1 cellular context compared by ENCODE assay signal in genomic region chrX:153972368-153973126, GRCh38.
A peak's percentile ranks its signal among the peaks of the same experiment; 100 is the strongest.
TF ChIP-seq lines count a peak whose summit lies in the region.

TMEM187 (plus strand) TSS chrX:153972754; CDS start chrX:153982063, 9,309 bp downstream.

TF ChIP-seq in K562, 482 proteins besides CTCF, POLR2A, EP300 and RAD21 (continued from another document and continues in another):
- no peak for TF ChIP-seq ZBTB34 (CRISPR knock-in tag; IDR thresholded peaks at IDR 0.05)
- no peak for TF ChIP-seq SMARCC2 (IDR thresholded peaks at IDR 0.05; ENCODE audit: low read depth)
- TF ChIP-seq REST (CRISPR knock-in tag; IDR thresholded peaks at IDR 0.05; ENCODE audit: low read depth), result no peak
- TF ChIP-seq POLR2G (IDR thresholded peaks at IDR 0.05; ENCODE audit: low read depth, low read length), result peak; percentile 76
- TF ChIP-seq IRF2 (CRISPR knock-in tag; IDR thresholded peaks at IDR 0.05), result no peak
- TF ChIP-seq ZNF639 (CRISPR knock-in tag; conservative IDR thresholded peaks at IDR 0.05 in 1 of 2, IDR thresholded peaks at IDR 0.05 in 1 of 2), result peak in 1 of 2 experiments; percentile 92; a peak in 2 of 4 replicates
- peak; percentile 58 to 63 for TF ChIP-seq E2F6 (IDR thresholded peaks at IDR 0.05; ENCODE audit: borderline replicate concordance in 1 of 2, extremely low read depth in 1 of 2, insufficient read depth in 1 of 2, insufficient read length in 1 of 2, low read depth in 1 of 2, low read length in 1 of 2, poor library complexity in 1 of 2, severe bottlenecking in 1 of 2)
- TF ChIP-seq YY1 (IDR thresholded peaks at IDR 0.05; ENCODE audit: borderline replicate concordance in 1 of 3, control insufficient read depth in 1 of 3, extremely low read depth in 1 of 3, insufficient read depth in 3 of 3, insufficient read length in 1 of 3, insufficient replicate concordance in 2 of 3, low read depth in 1 of 3, low read length in 2 of 3), result peak in 2 of 3 experiments; percentile 3 to 20
- peak; percentile 49; the same call in 1 of the 2 replicates for TF ChIP-seq ZNF592 (IDR thresholded peaks at IDR 0.05)
- TF ChIP-seq TAF1 (IDR thresholded peaks at IDR 0.05; ENCODE audit: control insufficient read depth, extremely low read depth, insufficient read depth, low read length, severe bottlenecking), result peak; percentile 56
- TF ChIP-seq GTF3C2 (IDR thresholded peaks at IDR 0.05; ENCODE audit: borderline replicate concordance, extremely low read depth, insufficient read length), result no peak
- 0 out of 2 replicates have a peak, but pooled peaks have one; percentile 40 for TF ChIP-seq E2F4 (CRISPR knock-in tag; IDR thresholded peaks at IDR 0.05; ENCODE audit: low read depth)
- TF ChIP-seq CREB1 (IDR thresholded peaks at IDR 0.05), result peak; percentile 78
- peak; percentile 62; the same call in 1 of the 2 replicates for TF ChIP-seq CREB1 (CRISPR knock-in tag; IDR thresholded peaks at IDR 0.05)
- no peak for TF ChIP-seq ETS2 (tag; IDR thresholded peaks at IDR 0.05; ENCODE audit: borderline replicate concordance, poor library complexity, severe bottlenecking)
- no peak for TF ChIP-seq NFIX (CRISPR knock-in tag; IDR thresholded peaks at IDR 0.05; ENCODE audit: low read depth)
- no peak for TF ChIP-seq SREBF2 (CRISPR knock-in tag; IDR thresholded peaks at IDR 0.05)
- peak; percentile 32 for TF ChIP-seq TBP (optimal IDR thresholded peaks at IDR 0.05; ENCODE audit: low read depth, low read length)
- no peak for TF ChIP-seq SOX6 (IDR thresholded peaks at IDR 0.05)
- TF ChIP-seq E2F3 (CRISPR knock-in tag; IDR thresholded peaks at IDR 0.05), result peak; percentile 85
- TF ChIP-seq DACH1 (IDR thresholded peaks at IDR 0.05; ENCODE audit: partially characterized antibody), result no peak
- 0 out of 4 replicates have a peak, but pooled peaks of 1 of the 2 experiments have one; percentile 15 for TF ChIP-seq ZMIZ1 (IDR thresholded peaks at IDR 0.05; ENCODE audit: low read depth in 2 of 2, low read length in 2 of 2)
- TF ChIP-seq CTBP1 (IDR thresholded peaks at IDR 0.05; ENCODE audit: borderline replicate concordance), result peak; percentile 69; the same call in 1 of the 2 replicates
- peak; percentile 1; the same call in 1 of the 2 replicates for TF ChIP-seq KLF16 (IDR thresholded peaks at IDR 0.05)
- TF ChIP-seq STAG1 (CRISPR knock-in tag; IDR thresholded peaks at IDR 0.05; ENCODE audit: borderline replicate concordance), result no peak
- TF ChIP-seq MTA2 (IDR thresholded peaks at IDR 0.05; ENCODE audit: low read depth), result no peak
- no peak for TF ChIP-seq L3MBTL2 (IDR thresholded peaks at IDR 0.05)
- no peak for TF ChIP-seq GTF2A2 (tag; IDR thresholded peaks at IDR 0.05)
- TF ChIP-seq CREB3L1 (IDR thresholded peaks at IDR 0.05; ENCODE audit: borderline replicate concordance, low read depth), result peak; percentile 60; the same call in 1 of the 2 replicates
- no peak for TF ChIP-seq KDM4B (IDR thresholded peaks at IDR 0.05; ENCODE audit: borderline replicate concordance in 2 of 2, low read depth in 1 of 2)
